8 cellular contexts compared by ENCODE assay signal in the genomic region with DNA sequence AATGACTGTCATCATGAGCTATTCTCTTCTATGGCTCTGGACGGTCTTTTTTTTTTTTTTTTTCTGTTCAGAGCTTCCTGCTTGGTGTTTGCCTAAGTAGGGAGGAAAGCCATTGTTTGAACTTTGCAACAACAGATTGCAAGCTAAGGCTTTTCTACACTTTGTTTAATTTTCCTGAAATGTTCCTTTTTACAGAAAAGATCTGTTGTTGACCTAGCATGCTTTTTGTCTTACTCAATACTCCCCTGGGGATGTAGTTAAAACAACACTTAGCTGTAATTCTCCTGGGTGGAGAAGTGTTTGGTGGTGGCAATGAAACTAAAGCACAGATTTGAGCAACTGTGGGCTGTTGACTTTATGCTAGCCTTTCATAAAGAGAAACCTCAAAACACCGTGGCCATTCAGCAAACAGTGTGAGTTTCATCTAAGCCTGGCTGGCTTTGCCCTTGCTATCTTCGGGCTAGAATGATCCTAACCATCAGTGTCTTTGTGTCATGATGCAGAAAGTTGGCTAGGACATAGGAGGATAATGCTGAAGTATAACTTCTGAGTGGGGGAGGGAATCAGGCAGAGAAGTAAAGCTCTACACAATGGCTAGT.
A peak's percentile ranks its signal among the peaks of the same experiment; 100 is the strongest.
DNase-seq lines count a peak whose midpoint lies in the region; ATAC-seq and TF ChIP-seq lines count a peak whose summit lies in the region.

No MANE protein-coding gene starts in this region.

- 39 to 57% (median 48%) methylated on average over 3 of the region's 3 CpGs for WGBS in adrenal gland, 4 donors

- H3K4me1 Mint-ChIP-seq in CD4-positive, alpha-beta T cell (ENCODE audit: low read depth) = peaks cover 57% of the 10 kb centered on the region

- intact Hi-C loops in CD4-positive, alpha-beta T cell (cut with DNase I, micrococcal nuclease) = no loop called here
- intact Hi-C loops in adrenal gland (cut with DNase I) = no loop called here
- intact Hi-C loops in head of caudate nucleus (cut with DNase I) = no loop called here

- no peaks in the 10 kb centered on the region for H3K27me3 ChIP-seq in CD4-positive, alpha-beta T cell (ENCODE audit: control insufficient read depth, insufficient read depth, low read length)
- no peaks in the 10 kb centered on the region for H3K27me3 ChIP-seq in adrenal gland

- POLR2A ChIA-PET in CD4-positive, alpha-beta T cell (lab: Charles Lee) = no interaction called here

- no peaks in the 10 kb centered on the region for H3K9me3 ChIP-seq in CD4-positive, alpha-beta T cell (ENCODE audit: control insufficient read depth, low read length)
- H3K9me3 ChIP-seq in adrenal gland (replicated peaks in 1 of 3) = no peaks in the 10 kb centered on the region

- H3K27ac ChIP-seq in CD4-positive, alpha-beta T cell (ENCODE audit: low read depth, low read length) = no peak overlapping the region
- H3K27ac ChIP-seq in adrenal gland = peak overlapping the region in 3 of 5 donors; percentile 5 to 48 (median 35)

- CTCF ChIA-PET in CD4-positive, alpha-beta T cell (lab: Charles Lee) = no interaction called here

- no peaks in the 10 kb centered on the region for H3K9me3 Mint-ChIP-seq in CD4-positive, alpha-beta T cell

- no peak for TF ChIP-seq POLR2A in adrenal gland (IDR thresholded peaks at IDR 0.05)

- DNase-seq in CD4-positive, alpha-beta T cell = no peak
- peak in 1 of 7 donors; percentile 14 for DNase-seq in adrenal gland
- peak; percentile 68 for DNase-seq in medulla oblongata (ENCODE audit: extremely low spot score)
- DNase-seq in NCI-H1436 (lab: John Stamatoyannopoulos, UW) = no peak
- no peak for DNase-seq in activated T-cell treated with anti-CD3 and anti-CD28 coated beads for 4 hours
- DNase-seq in head of caudate nucleus = no peak

- no peak for TF ChIP-seq CTCF in CD4-positive, alpha-beta T cell (IDR thresholded peaks at IDR 0.05)
- TF ChIP-seq CTCF in adrenal gland (IDR thresholded peaks at IDR 0.05) = no peak

- H3K36me3 ChIP-seq in adrenal gland (replicated peaks in 1 of 2) = no peaks in the 10 kb centered on the region

- H3K4me1 ChIP-seq in adrenal gland (replicated peaks in 1 of 2) = peaks cover 4 to 29% of the 10 kb centered on the region in 2 donors

- H3K27me3 Mint-ChIP-seq in CD4-positive, alpha-beta T cell = no peaks in the 10 kb centered on the region

- H3K4me3 ChIP-seq in adrenal gland = no peak overlapping the region

- no peak overlapping the region for H3K4me3 Mint-ChIP-seq in CD4-positive, alpha-beta T cell

- ATAC-seq in CD4-positive, alpha-beta T cell (ENCODE audit: poor library complexity) = no peak
- peak; percentile 75 for ATAC-seq in GM19324 (IDR thresholded peaks at IDR 0.05; ENCODE audit: low FRiP score, unreplicated experiment)
- peak; percentile 91 for ATAC-seq in HG03196 (IDR thresholded peaks at IDR 0.05; ENCODE audit: unreplicated experiment)

- H3K36me3 Mint-ChIP-seq in CD4-positive, alpha-beta T cell (ENCODE audit: low read depth) = no peaks in the 10 kb centered on the region

- peak overlapping the region; percentile 10 for H3K27ac Mint-ChIP-seq in CD4-positive, alpha-beta T cell
